Comparison of ENCODE assay signal across 22 cellular contexts in genomic region chr15:70035051-70035718, GRCh38.
DNase-seq lines count a peak whose midpoint lies in the region; ATAC-seq, FAIRE-seq and TF ChIP-seq lines count a peak whose summit lies in the region.
"Had no signal": no experiment of that assay in that cellular context is flagged by ENCODE, and none has a peak within 500 bp of the region (broad histone marks: within the 10 kb centered on the region; RNA-seq: fewer than 3 reads in every experiment).

No MANE protein-coding gene starts in this region.

- CTCF ChIA-PET in activated naive CD4-positive, alpha-beta T cell treated with anti-CD3 and anti-CD28 coated beads, Interleukin-2, amount 10 ng/mL, durations not matched to agents 7 days and 5 days (lab: Charles Lee) = interaction anchor here (1.0 to 1.9 kb wide), 2 partner anchors 10 to 12 kb away, joined by 3 to 4 read pairs; no protein-coding TSS in a partner anchor
- CTCF ChIA-PET in activated naive CD4-positive, alpha-beta T cell treated with anti-CD3 and anti-CD28 coated beads for 36 hours (lab: Charles Lee) = no interaction called here
- CTCF ChIA-PET in H1 (lab: Charles Lee; ENCODE audit: partially characterized antibody) = interaction anchor here (0.8 to 2.4 kb wide), 10 partner anchors 8 to 560 kb away, joined by 3 to 8 read pairs (median 4); no protein-coding TSS in a partner anchor

- H3K23me2 ChIP-seq in H1 (ENCODE audit: low read depth, low read length) = no peaks in the 10 kb centered on the region

- TF ChIP-seq RAD21 in H1 (IDR thresholded peaks at IDR 0.05 in 1 of 2, conservative IDR thresholded peaks at IDR 0.05 in 1 of 2; ENCODE audit: low read depth in 2 of 2, low read length in 2 of 2) = no peak

- H3K36me3 ChIP-seq in H1 (ENCODE audit: control insufficient read depth in 2 of 4, insufficient read depth in 4 of 4, low read length in 3 of 4) (no peaks in the 10 kb centered on the region), upper lobe of right lung (no peaks in the 10 kb centered on the region)
- H3K36me3 ChIP-seq: ovary, right lobe of liver, stomach had no signal

- H3K79me1 ChIP-seq in H1 (ENCODE audit: low read depth, low read length) = no peaks in the 10 kb centered on the region

- H3K23ac ChIP-seq in H1 (ENCODE audit: insufficient read length) = no peak overlapping the region

- no peaks in the 10 kb centered on the region for H3K9me3 Mint-ChIP-seq in activated naive CD4-positive, alpha-beta T cell treated with anti-CD3 and anti-CD28 coated beads, Interleukin-2, amount 10 ng/mL, durations not matched to agents 7 days and 5 days
- H3K9me3 Mint-ChIP-seq in activated naive CD4-positive, alpha-beta T cell treated with anti-CD3 and anti-CD28 coated beads for 36 hours = no peaks in the 10 kb centered on the region
- no peaks in the 10 kb centered on the region for H3K9me3 Mint-ChIP-seq in IgD-negative memory B cell
- H3K9me3 Mint-ChIP-seq: activated T-helper 2 cell treated with anti-CD3 and anti-CD28 coated beads, Interferon-gamma antibody, Interleukin-2, Interleukin-4, amounts not matched to agents 10 μg/mL and 5 μg/mL and 100 μg/mL, durations not matched to agents 14 hours and 24 hours and 36 hours; type B pancreatic cell had no signal

- no peak overlapping the region for H3K4ac ChIP-seq in H1 (replicated peaks; ENCODE audit: insufficient read length, low read depth, low read length)

- no peak for FAIRE-seq in H1 (lab: Jason Lieb, UNC)

- H2BK12ac ChIP-seq in H1 (ENCODE audit: low read depth, low read length) = no peak overlapping the region

- no peak overlapping the region for H3K18ac ChIP-seq in H1 (ENCODE audit: extremely low read depth, low read length)

- TF ChIP-seq POLR2A in H1 (IDR thresholded peaks at IDR 0.05; ENCODE audit: control extremely low read depth in 1 of 2, low read depth in 2 of 2, low read length in 2 of 2) = no peak

- H2BK15ac ChIP-seq in H1 (ENCODE audit: low read length) = no peak overlapping the region

- H3K27ac ChIP-seq in H1 (ENCODE audit: low read depth, low read length) = no peak overlapping the region
- H3K27ac ChIP-seq in upper lobe of right lung = no peak overlapping the region
- H3K27ac ChIP-seq: ovary, right lobe of liver, stomach had no signal

- ATAC-seq in upper lobe of right lung = no peak
- no peak for ATAC-seq in GM19324 (IDR thresholded peaks at IDR 0.05; ENCODE audit: low FRiP score, unreplicated experiment)
- no peak for ATAC-seq in HG02571 (IDR thresholded peaks at IDR 0.05; ENCODE audit: unreplicated experiment)
- ATAC-seq: activated CD4-positive, alpha-beta T cell treated with anti-CD3 and anti-CD28 coated beads for 36 hours had no signal

- H3K9me3 ChIP-seq in H1 (ENCODE audit: insufficient read depth in 2 of 2, low read depth in 1 of 2, low read length in 1 of 2) (no peaks in the 10 kb centered on the region), upper lobe of right lung (no peaks in the 10 kb centered on the region)
- H3K9me3 ChIP-seq: ovary, right lobe of liver, stomach had no signal

- H3K4me1 Mint-ChIP-seq in activated naive CD4-positive, alpha-beta T cell treated with anti-CD3 and anti-CD28 coated beads, Interleukin-2, amount 10 ng/mL, durations not matched to agents 7 days and 5 days = no peaks in the 10 kb centered on the region
- peaks cover 3% of the 10 kb centered on the region for H3K4me1 Mint-ChIP-seq in activated naive CD4-positive, alpha-beta T cell treated with anti-CD3 and anti-CD28 coated beads for 36 hours (ENCODE audit: low read depth)
- H3K4me1 Mint-ChIP-seq in IgD-negative memory B cell = peaks cover 45 to 56% (median 50%) of the 10 kb centered on the region in 3 donors
- H3K4me1 Mint-ChIP-seq: activated CD4-positive, alpha-beta T cell treated with anti-CD3 and anti-CD28 coated beads for 36 hours had no signal

- no peaks in the 10 kb centered on the region for H3K79me2 ChIP-seq in H1 (ENCODE audit: control insufficient read depth in 1 of 2, insufficient read depth in 2 of 2, low read length in 2 of 2)

- H2BK20ac ChIP-seq in H1 (ENCODE audit: low read length) = no peak overlapping the region

- H3K14ac ChIP-seq in H1 (ENCODE audit: insufficient read length) = no peak overlapping the region

- no peak overlapping the region for H3K4me3 ChIP-seq in H1 (ENCODE audit: extremely low read depth in 1 of 4, insufficient read depth in 2 of 4, low read depth in 3 of 4, low read length in 4 of 4)
- no peak overlapping the region for H3K4me3 ChIP-seq in upper lobe of right lung
- H3K4me3 ChIP-seq: ovary, right lobe of liver, stomach had no signal

- peaks cover 37% of the 10 kb centered on the region for H3K27me3 Mint-ChIP-seq in activated naive CD4-positive, alpha-beta T cell treated with anti-CD3 and anti-CD28 coated beads, Interleukin-2, amount 10 ng/mL, durations not matched to agents 7 days and 5 days
- no peaks in the 10 kb centered on the region for H3K27me3 Mint-ChIP-seq in activated naive CD4-positive, alpha-beta T cell treated with anti-CD3 and anti-CD28 coated beads for 36 hours (ENCODE audit: low read depth)
- peaks cover 2% of the 10 kb centered on the region for H3K27me3 Mint-ChIP-seq in IgD-negative memory B cell
- H3K27me3 Mint-ChIP-seq: activated CD4-positive, alpha-beta T cell treated with anti-CD3 and anti-CD28 coated beads for 36 hours had no signal

- H2AFZ ChIP-seq in H1 (ENCODE audit: low read length) = no peak overlapping the region

- intact Hi-C loops in activated naive CD4-positive, alpha-beta T cell treated with anti-CD3 and anti-CD28 coated beads for 36 hours (cut with micrococcal nuclease) = no loop called here
- intact Hi-C loops in upper lobe of right lung (cut with DNase I) = no loop called here

- no peak overlapping the region for H2BK5ac ChIP-seq in H1 (ENCODE audit: low read depth, low read length)

- no peaks in the 10 kb centered on the region for H3K36me3 Mint-ChIP-seq in activated naive CD4-positive, alpha-beta T cell treated with anti-CD3 and anti-CD28 coated beads, Interleukin-2, amount 10 ng/mL, durations not matched to agents 7 days and 5 days
- no peaks in the 10 kb centered on the region for H3K36me3 Mint-ChIP-seq in activated naive CD4-positive, alpha-beta T cell treated with anti-CD3 and anti-CD28 coated beads for 36 hours (ENCODE audit: low read depth)
- H3K36me3 Mint-ChIP-seq in IgD-negative memory B cell = peaks cover 2% of the 10 kb centered on the region
- H3K36me3 Mint-ChIP-seq: type B pancreatic cell had no signal

- no peak overlapping the region for H3K56ac ChIP-seq in H1 (replicated peaks; ENCODE audit: insufficient read length, low read depth, low read length)

- TF ChIP-seq CTCF in H1 (IDR thresholded peaks at IDR 0.05; ENCODE audit: control extremely low read depth in 1 of 3, insufficient read depth in 1 of 3, low read depth in 1 of 3, low read length in 3 of 3) (no peak), upper lobe of right lung (IDR thresholded peaks at IDR 0.05) (no peak)

- peak; percentile 20 for DNase-seq in activated naive CD4-positive, alpha-beta T cell treated with anti-CD3 and anti-CD28 coated beads, Interleukin-2, amount 10 ng/mL, durations not matched to agents 7 days and 5 days
- DNase-seq in activated naive CD4-positive, alpha-beta T cell treated with anti-CD3 and anti-CD28 coated beads for 36 hours = no peak
- DNase-seq in H1 (ENCODE audit: low read depth in 1 of 2, low spot score in 2 of 2) (no peak), upper lobe of right lung (peak; percentile 46), DMS153 (lab: John Stamatoyannopoulos, UW) (no peak)
- DNase-seq: activated CD4-positive, alpha-beta T cell treated with anti-CD3 and anti-CD28 coated beads for 36 hours; amniotic stem cell; Calu3; central memory CD4-positive, alpha-beta T cell; erythroblast; foreskin melanocyte; mammary epithelial cell; NCI-H187; NCI-H226; right lobe of liver; stomach had no signal

- H3K9ac ChIP-seq in H1 (replicated peaks in 1 of 4; ENCODE audit: extremely low read depth in 1 of 4, low read depth in 3 of 4, low read length in 3 of 4) = no peak overlapping the region

- no peaks in the 10 kb centered on the region for H4K20me1 ChIP-seq in H1 (replicated peaks in 1 of 2; ENCODE audit: control insufficient read depth in 1 of 2, insufficient read depth in 2 of 2, low read length in 2 of 2)

- no peak overlapping the region for H2AK5ac ChIP-seq in H1 (ENCODE audit: low read depth, low read length)

- peak overlapping the region; percentile 72; the same call in 1 of the 2 replicates for H4K8ac ChIP-seq in H1 (ENCODE audit: extremely low read depth, insufficient read depth, low read length)

- H3K4me1 ChIP-seq in H1 (replicated peaks in 1 of 4; ENCODE audit: control insufficient read depth in 3 of 4, insufficient read depth in 4 of 4, low read length in 3 of 4) (no peaks in the 10 kb centered on the region; a peak in 1 of 7 replicates), upper lobe of right lung (no peaks in the 10 kb centered on the region)
- H3K4me1 ChIP-seq: right lobe of liver had no signal

- TF ChIP-seq EP300 in H1 (IDR thresholded peaks at IDR 0.05; ENCODE audit: borderline replicate concordance in 1 of 2, low read depth in 2 of 2, low read length in 2 of 2) = no peak

- H3K27me3 ChIP-seq in H1 (replicated peaks in 1 of 4; ENCODE audit: control insufficient read depth in 3 of 4, extremely low read depth in 1 of 4, insufficient read depth in 3 of 4, low read length in 3 of 4) = no peaks in the 10 kb centered on the region
- no peaks in the 10 kb centered on the region for H3K27me3 ChIP-seq in upper lobe of right lung
- H3K27me3 ChIP-seq: ovary, right lobe of liver had no signal

- H4K91ac ChIP-seq in H1 (replicated peaks; ENCODE audit: insufficient read length, low read length) = no peak overlapping the region

- no peak overlapping the region for H2BK120ac ChIP-seq in H1 (replicated peaks; ENCODE audit: low read depth, low read length)

- H3K27ac Mint-ChIP-seq in activated naive CD4-positive, alpha-beta T cell treated with anti-CD3 and anti-CD28 coated beads, Interleukin-2, amount 10 ng/mL, durations not matched to agents 7 days and 5 days = no peak overlapping the region
- no peak overlapping the region for H3K27ac Mint-ChIP-seq in activated naive CD4-positive, alpha-beta T cell treated with anti-CD3 and anti-CD28 coated beads for 36 hours
- H3K27ac Mint-ChIP-seq in IgD-negative memory B cell = peak overlapping the region; percentile 87 to 98 (median 95)
- H3K27ac Mint-ChIP-seq: activated CD4-positive, alpha-beta T cell treated with anti-CD3 and anti-CD28 coated beads for 36 hours; activated T-helper 2 cell treated with anti-CD3 and anti-CD28 coated beads, Interferon-gamma antibody, Interleukin-2, Interleukin-4, amounts not matched to agents 10 μg/mL and 5 μg/mL and 100 μg/mL, durations not matched to agents 14 hours and 24 hours and 36 hours had no signal

- H3K4me3 Mint-ChIP-seq in activated naive CD4-positive, alpha-beta T cell treated with anti-CD3 and anti-CD28 coated beads, Interleukin-2, amount 10 ng/mL, durations not matched to agents 7 days and 5 days = no peak overlapping the region
- no peak overlapping the region for H3K4me3 Mint-ChIP-seq in activated naive CD4-positive, alpha-beta T cell treated with anti-CD3 and anti-CD28 coated beads for 36 hours
- peak overlapping the region in 3 of 4 donors; percentile 72 to 86 (median 81) for H3K4me3 Mint-ChIP-seq in IgD-negative memory B cell
- H3K4me3 Mint-ChIP-seq: activated CD4-positive, alpha-beta T cell treated with anti-CD3 and anti-CD28 coated beads for 36 hours; type B pancreatic cell had no signal

- H4K5ac ChIP-seq in H1 (ENCODE audit: insufficient read length, low read depth, low read length) = no peak overlapping the region

- H3K4me2 ChIP-seq in H1 (ENCODE audit: insufficient read depth in 1 of 2, low read depth in 2 of 2, low read length in 2 of 2) = no peak overlapping the region

- 84% methylated on average over 9 of the region's 10 CpGs; no CpG with 5 or more reads in 1 of the 2 experiments for WGBS in H1 (ENCODE audit: extremely low coverage in 1 of 2, insufficient coverage in 1 of 2, insufficient read length in 1 of 2, insufficient replicate concordance in 2 of 2, low coverage in 1 of 2, low lambda C conversion rate in 2 of 2, missing lambda C conversion rate in 1 of 2), 2 experiments

- POLR2A ChIA-PET in H1 (lab: Charles Lee; ENCODE audit: partially characterized antibody) = interaction anchor here (0.9 to 3.0 kb wide), 4 partner anchors 9 to 66 kb away, joined by 3 to 7 read pairs (median 4); no protein-coding TSS in a partner anchor

Comparison
In these comparisons a context has a peak if more than half of its experiments do, and no peak if none do; other contexts are left out.
1. DNase-seq: peak in activated naive CD4-positive, alpha-beta T cell treated with anti-CD3 and anti-CD28 coated beads, Interleukin-2, amount 10 ng/mL, durations not matched to agents 7 days and 5 days (single experiment) and upper lobe of right lung (single experiment); none in activated naive CD4-positive, alpha-beta T cell treated with anti-CD3 and anti-CD28 coated beads for 36 hours (single experiment), H1 (0 of 2) and DMS153 (single experiment).
2. H3K27ac Mint-ChIP-seq: peak in IgD-negative memory B cell (3 of 3); none in activated naive CD4-positive, alpha-beta T cell treated with anti-CD3 and anti-CD28 coated beads, Interleukin-2, amount 10 ng/mL, durations not matched to agents 7 days and 5 days (single experiment) and activated naive CD4-positive, alpha-beta T cell treated with anti-CD3 and anti-CD28 coated beads for 36 hours (single experiment).
3. H3K4me3 Mint-ChIP-seq: peak in IgD-negative memory B cell (3 of 4); none in activated naive CD4-positive, alpha-beta T cell treated with anti-CD3 and anti-CD28 coated beads, Interleukin-2, amount 10 ng/mL, durations not matched to agents 7 days and 5 days (single experiment) and activated naive CD4-positive, alpha-beta T cell treated with anti-CD3 and anti-CD28 coated beads for 36 hours (single experiment).